7 cellular contexts compared by ENCODE assay signal in the genomic region with DNA sequence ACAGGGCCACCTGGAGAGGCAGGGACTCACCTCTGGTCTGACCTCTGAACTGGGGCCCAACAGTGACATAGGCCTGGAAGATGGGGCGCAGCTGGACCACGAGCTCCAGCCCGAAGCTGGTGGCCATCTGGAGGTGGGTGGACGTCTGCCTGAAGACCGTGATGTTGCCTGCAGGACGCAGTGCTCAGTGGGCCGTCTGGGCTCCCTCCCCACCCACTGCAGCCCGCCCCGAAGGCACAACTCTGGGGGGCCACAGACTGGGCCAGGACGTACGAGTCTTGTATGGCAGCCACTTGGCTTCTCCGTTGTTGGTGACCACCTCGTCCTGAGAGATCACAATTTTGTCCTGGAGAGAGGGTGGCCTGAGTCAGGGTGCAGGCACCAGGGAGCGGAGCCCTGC. TPM values are rescaled to one million over a fixed set of nuclear protein-coding genes. Genes with fewer than 3 reads are reported as not detected.
"Had no signal": no experiment of that assay in that cellular context is flagged by ENCODE, and none has a peak within 500 bp of the region (broad histone marks: within the 10 kb centered on the region; RNA-seq: fewer than 3 reads in every experiment).

No MANE protein-coding gene starts in this region.

- H3K9ac ChIP-seq: GM23248 had no signal

- DNase-seq: GM23248, GOT3, H7, IMR-90, KG1 had no signal

- FAIRE-seq: K562 had no signal

- ATAC-seq: K562 had no signal

- H2AFZ ChIP-seq: GM23248 had no signal

- H3K4me3 ChIP-seq: GM23248, HAP-1, K562 had no signal

- H3K4me1 ChIP-seq: HAP-1 had no signal

- H3K9me3 ChIP-seq: HAP-1 had no signal

- H3K36me3 ChIP-seq: HAP-1 had no signal

- H3K27ac ChIP-seq: GM23248 had no signal

RNA-seq across cellular contexts. Expression of a gene that starts 7.9 kb away (rescaled TPM):
- total RNA-seq: GM23248, H7, IMR-90, K562 had no signal
- polyA plus RNA-seq: GM23248, IMR-90, K562 had no signal

RNA-seq across cellular contexts. Expression of a gene that starts 46.1 kb away (rescaled TPM):
- total RNA-seq: GM23248, H7, IMR-90 had no signal
- polyA plus RNA-seq: GM23248, IMR-90 had no signal
